ENCODE assay signal across 8 cellular contexts in the genomic region with DNA sequence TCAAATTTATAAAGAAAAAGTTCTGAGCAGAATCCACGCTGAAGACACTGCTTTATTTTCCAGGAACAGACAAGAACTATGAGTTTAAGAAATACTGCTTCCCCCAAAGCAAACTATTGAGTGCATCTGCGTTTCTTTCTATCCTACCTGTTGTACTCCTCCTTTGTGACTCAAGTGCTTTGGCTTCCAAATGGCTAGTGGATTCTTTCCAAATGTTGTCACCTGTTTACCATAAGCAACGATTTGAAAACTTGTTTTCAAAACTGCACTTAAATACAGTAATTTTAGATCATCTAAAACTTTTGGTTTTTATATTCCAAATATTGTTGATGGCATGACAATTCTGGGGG. TPM values are rescaled to one million over a fixed set of nuclear protein-coding genes. Genes with fewer than 3 reads are reported as not detected.
A peak's percentile ranks its signal among the peaks of the same experiment; 100 is the strongest.
DNase-seq lines count a peak whose midpoint lies in the region; ATAC-seq and TF ChIP-seq lines count a peak whose summit lies in the region.

No MANE protein-coding gene starts in this region.

- WGBS in SK-N-SH (ENCODE audit: low lambda C conversion rate) = 38% methylated on average over 3 of the region's 3 CpGs
- 36 to 51% (median 37%) methylated on average over 3 of the region's 3 CpGs for WGBS in stomach, 5 donors

- H3K4me2 ChIP-seq in SK-N-SH = peak overlapping the region; percentile 38; the same call in 1 of the 2 replicates
- peak overlapping the region; percentile 56 for H3K4me2 ChIP-seq in PC-9

- peak overlapping the region; percentile 2; the same call in 1 of the 2 replicates for H3K9ac ChIP-seq in SK-N-SH

- no peaks in the 10 kb centered on the region for H3K9me3 ChIP-seq in SK-N-SH
- no peaks in the 10 kb centered on the region for H3K9me3 ChIP-seq in PC-9 (ENCODE audit: insufficient read depth, low read depth)
- H3K9me3 ChIP-seq in stomach = no peaks in the 10 kb centered on the region

- POLR2A ChIA-PET in SK-N-SH (lab: Yijun Ruan, JAX) (no interaction called here), PC-9 (lab: Charles Lee; ENCODE audit: unreplicated experiment) (no interaction called here)

- no peak for TF ChIP-seq RAD21 in SK-N-SH (IDR thresholded peaks at IDR 0.05; ENCODE audit: low read length)

- TF ChIP-seq CTCF in SK-N-SH (IDR thresholded peaks at IDR 0.05) = no peak
- TF ChIP-seq CTCF in PC-9 (conservative IDR thresholded peaks at IDR 0.05) = no peak
- TF ChIP-seq CTCF in fibroblast of the aortic adventitia (IDR thresholded peaks at IDR 0.05; ENCODE audit: insufficient read depth, low read length) = no peak
- TF ChIP-seq CTCF in stomach (IDR thresholded peaks at IDR 0.05) = no peak

- H3K9me2 ChIP-seq in SK-N-SH (no peaks in the 10 kb centered on the region), PC-9 (ENCODE audit: insufficient read depth) (no peaks in the 10 kb centered on the region)

- no peak for DNase-seq in SK-N-SH
- DNase-seq in PC-9 = peak in 1 of 2 experiments; percentile 44
- DNase-seq in fibroblast of the aortic adventitia (ENCODE audit: low read depth) = no peak
- no peak for DNase-seq in stomach
- DNase-seq in EL = no peak
- no peak for DNase-seq in NCI-H1930 (lab: John Stamatoyannopoulos, UW)
- no peak for DNase-seq in HT-29 (ENCODE audit: low spot score)

- peaks cover 25 to 42% of the 10 kb centered on the region in 2 experiments for H3K36me3 ChIP-seq in SK-N-SH (replicated peaks in 1 of 2; ENCODE audit: control insufficient read depth in 1 of 2, insufficient read depth in 2 of 2, low read length in 1 of 2)
- H3K36me3 ChIP-seq in PC-9 (ENCODE audit: low read depth) = no peaks in the 10 kb centered on the region
- peaks cover 15 to 35% (median 28%) of the 10 kb centered on the region in 4 donors for H3K36me3 ChIP-seq in stomach

- BruUV-seq in PC-9 (replicated peaks; lab: Mats Ljungman, UMichigan) = no TSS peak

- H3K27me3 ChIP-seq in SK-N-SH (ENCODE audit: insufficient read depth) = no peaks in the 10 kb centered on the region
- no peaks in the 10 kb centered on the region for H3K27me3 ChIP-seq in PC-9 (ENCODE audit: insufficient read depth, low read depth)
- no peaks in the 10 kb centered on the region for H3K27me3 ChIP-seq in stomach

- H3K4me3 ChIP-seq in SK-N-SH (ENCODE audit: low read depth in 2 of 2, low read length in 1 of 2) (peak overlapping the region; percentile 12 to 48; a peak in 2 of 4 replicates), PC-9 (no peak overlapping the region), fibroblast of the aortic adventitia (ENCODE audit: low read depth, low read length) (peak overlapping the region; percentile 32), stomach (peak overlapping the region in 1 of 4 donors; percentile 21)

- no peak overlapping the region for H2AFZ ChIP-seq in SK-N-SH (ENCODE audit: low read depth)
- no peak overlapping the region; the same call in 1 of the 2 replicates for H2AFZ ChIP-seq in PC-9

- H3K27ac ChIP-seq in SK-N-SH (ENCODE audit: low read depth in 2 of 2, low read length in 1 of 2) = no peak overlapping the region; a peak in 1 of 4 replicates
- H3K27ac ChIP-seq in PC-9 = no peak overlapping the region
- peak overlapping the region in 4 of 5 donors; percentile 72 to 86 (median 80) for H3K27ac ChIP-seq in stomach

- no peak for ATAC-seq in SK-N-SH treated with all-trans-retinoic acid at 6 μM for 48 hours

- peaks cover 100% of the 10 kb centered on the region for H3K79me2 ChIP-seq in SK-N-SH (ENCODE audit: insufficient read depth)
- H3K79me2 ChIP-seq in PC-9 (ENCODE audit: low read depth) = peaks cover 13% of the 10 kb centered on the region; the same call in 1 of the 2 replicates

- intact Hi-C loops in PC-9 (cut with micrococcal nuclease; ENCODE audit: unreplicated experiment) = loop anchor here (1.0 to 5.0 kb wide), 7 partner anchors 107 to 413 kb away; partner anchors contain the start of gene FAM50B
- intact Hi-C loops in stomach (cut with DNase I; ENCODE audit: low total_unique reads) = loop anchor here (5.0 to 10.0 kb wide), 2 partner anchors 83 to 145 kb away; no protein-coding TSS in a partner anchor

- CTCF ChIA-PET in SK-N-SH (lab: Yijun Ruan, JAX) = interaction anchor here (0.6 to 8.5 kb wide), 22 partner anchors 9 to 1195 kb away, joined by 3 to 88 read pairs (median 4); no protein-coding TSS in a partner anchor
- CTCF ChIA-PET in PC-9 (lab: Charles Lee) = no interaction called here

- H3F3A ChIP-seq in SK-N-SH (replicated peaks; ENCODE audit: insufficient read depth) (peaks cover 23% of the 10 kb centered on the region), PC-9 (ENCODE audit: insufficient read depth, low read depth) (no peaks in the 10 kb centered on the region)

- TF ChIP-seq EP300 in SK-N-SH (IDR thresholded peaks at IDR 0.05; ENCODE audit: borderline replicate concordance in 1 of 2, low read depth in 1 of 2, low read length in 1 of 2) (no peak), stomach (IDR thresholded peaks at IDR 0.05) (no peak)

- peaks cover 5 to 20% of the 10 kb centered on the region in 2 experiments; a peak in 2 of 4 replicates for H3K4me1 ChIP-seq in SK-N-SH (ENCODE audit: control insufficient read depth in 1 of 2, insufficient read depth in 2 of 2, low read depth in 1 of 2, low read length in 1 of 2)
- H3K4me1 ChIP-seq in PC-9 (replicated peaks; ENCODE audit: insufficient read depth) = peaks cover 5% of the 10 kb centered on the region; the same call in 1 of the 2 replicates
- peaks cover 67 to 88% (median 75%) of the 10 kb centered on the region in 4 donors for H3K4me1 ChIP-seq in stomach

- H4K20me1 ChIP-seq in SK-N-SH (ENCODE audit: insufficient read depth) (peaks cover 99% of the 10 kb centered on the region), PC-9 (ENCODE audit: insufficient read depth) (no peaks in the 10 kb centered on the region)

- TF ChIP-seq POLR2A in stomach (IDR thresholded peaks at IDR 0.05) = no peak

TF ChIP-seq in SK-N-SH, 30 proteins besides CTCF, POLR2A, EP300 and RAD21 (continues in another document):
- no peak for TF ChIP-seq YY1 (IDR thresholded peaks at IDR 0.05; ENCODE audit: low read depth)
- no peak for TF ChIP-seq EZH2phosphoT487 (IDR thresholded peaks at IDR 0.05; ENCODE audit: borderline replicate concordance, low read depth)
- TF ChIP-seq NFIC (IDR thresholded peaks at IDR 0.05; ENCODE audit: borderline replicate concordance) = no peak
- TF ChIP-seq, protein P1, sequence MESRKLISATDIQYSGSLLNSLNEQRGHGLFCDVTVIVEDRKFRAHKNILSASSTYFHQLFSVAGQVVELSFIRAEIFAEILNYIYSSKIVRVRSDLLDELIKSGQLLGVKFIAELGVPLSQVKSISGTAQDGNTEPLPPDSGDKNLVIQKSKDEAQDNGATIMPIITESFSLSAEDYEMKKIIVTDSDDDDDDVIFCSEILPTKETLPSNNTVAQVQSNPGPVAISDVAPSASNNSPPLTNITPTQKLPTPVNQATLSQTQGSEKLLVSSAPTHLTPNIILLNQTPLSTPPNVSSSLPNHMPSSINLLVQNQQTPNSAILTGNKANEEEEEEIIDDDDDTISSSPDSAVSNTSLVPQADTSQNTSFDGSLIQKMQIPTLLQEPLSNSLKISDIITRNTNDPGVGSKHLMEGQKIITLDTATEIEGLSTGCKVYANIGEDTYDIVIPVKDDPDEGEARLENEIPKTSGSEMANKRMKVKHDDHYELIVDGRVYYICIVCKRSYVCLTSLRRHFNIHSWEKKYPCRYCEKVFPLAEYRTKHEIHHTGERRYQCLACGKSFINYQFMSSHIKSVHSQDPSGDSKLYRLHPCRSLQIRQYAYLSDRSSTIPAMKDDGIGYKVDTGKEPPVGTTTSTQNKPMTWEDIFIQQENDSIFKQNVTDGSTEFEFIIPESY (IDR thresholded peaks at IDR 0.05; ENCODE audit: borderline replicate concordance, low read depth) = no peak
- TF ChIP-seq CHD2 (IDR thresholded peaks at IDR 0.05; ENCODE audit: low read length, partially characterized antibody) = no peak
- no peak for TF ChIP-seq POLR2AphosphoS5 (IDR thresholded peaks at IDR 0.05; ENCODE audit: low read depth, low read length)
- TF ChIP-seq MEF2A (IDR thresholded peaks at IDR 0.05; ENCODE audit: borderline replicate concordance, low read depth) = no peak
- no peak for TF ChIP-seq SIN3A (IDR thresholded peaks at IDR 0.05; ENCODE audit: borderline replicate concordance, low read depth, low read length)

TF ChIP-seq in SK-N-SH treated with all-trans-retinoic acid at 6 μM for 48 hours, 23 proteins besides CTCF, POLR2A, EP300 and RAD21 (continues in another document):
- no peak for TF ChIP-seq ZNF8 (CRISPR knock-in tag; IDR thresholded peaks at IDR 0.05)
- no peak for TF ChIP-seq ZFP30 (CRISPR knock-in tag; IDR thresholded peaks at IDR 0.05)
- TF ChIP-seq, protein P2, sequence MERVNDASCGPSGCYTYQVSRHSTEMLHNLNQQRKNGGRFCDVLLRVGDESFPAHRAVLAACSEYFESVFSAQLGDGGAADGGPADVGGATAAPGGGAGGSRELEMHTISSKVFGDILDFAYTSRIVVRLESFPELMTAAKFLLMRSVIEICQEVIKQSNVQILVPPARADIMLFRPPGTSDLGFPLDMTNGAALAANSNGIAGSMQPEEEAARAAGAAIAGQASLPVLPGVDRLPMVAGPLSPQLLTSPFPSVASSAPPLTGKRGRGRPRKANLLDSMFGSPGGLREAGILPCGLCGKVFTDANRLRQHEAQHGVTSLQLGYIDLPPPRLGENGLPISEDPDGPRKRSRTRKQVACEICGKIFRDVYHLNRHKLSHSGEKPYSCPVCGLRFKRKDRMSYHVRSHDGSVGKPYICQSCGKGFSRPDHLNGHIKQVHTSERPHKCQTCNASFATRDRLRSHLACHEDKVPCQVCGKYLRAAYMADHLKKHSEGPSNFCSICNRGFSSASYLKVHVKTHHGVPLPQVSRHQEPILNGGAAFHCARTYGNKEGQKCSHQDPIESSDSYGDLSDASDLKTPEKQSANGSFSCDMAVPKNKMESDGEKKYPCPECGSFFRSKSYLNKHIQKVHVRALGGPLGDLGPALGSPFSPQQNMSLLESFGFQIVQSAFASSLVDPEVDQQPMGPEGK (CRISPR knock-in tag; IDR thresholded peaks at IDR 0.05; ENCODE audit: borderline replicate concordance) = no peak

RNA-seq across cellular contexts. Expression of gene PXDC1, which starts 9.5 kb away (rescaled TPM):
- polyA plus RNA-seq in SK-N-SH (2012; rRNA removed) (14.1 and 14.5 TPM in 2 replicates), stomach (10 to 100 TPM; 23.2 to 36.8 (median 29.0) TPM)
- 17.3 and 19.2 TPM in 2 replicates for polyA plus RNA-seq in SK-N-SH (2012; cell fraction: cytosol; rRNA removed)
- 19.5 and 25.5 TPM in 2 replicates for polyA plus RNA-seq in SK-N-SH (2012; cell fraction: nucleus; rRNA removed)
- total RNA-seq in PC-9 (2021) (29.3 and 30.8 TPM in 2 replicates), fibroblast of the aortic adventitia (ENCODE audit: low replicate concordance) (17.6 and 39.4 TPM in 2 replicates), stomach (10 to 100 TPM in 4 of 5 donors, 1 to 10 TPM in 1; 1.2 to 90.1 (median 74.1) TPM)
- 44.4 and 45.3 TPM in 2 replicates for total RNA-seq in HT-29 (2014; rRNA removed; shearing (Covaris generic))

Comparison
In these comparisons a context has a peak if more than half of its experiments do, and no peak if none do; other contexts are left out.
1. H3K27ac ChIP-seq: peak in stomach (4 of 5); none in SK-N-SH (0 of 2) and PC-9 (single experiment).